Comparison of ENCODE assay signal across 1 cellular context in the genomic region with DNA sequence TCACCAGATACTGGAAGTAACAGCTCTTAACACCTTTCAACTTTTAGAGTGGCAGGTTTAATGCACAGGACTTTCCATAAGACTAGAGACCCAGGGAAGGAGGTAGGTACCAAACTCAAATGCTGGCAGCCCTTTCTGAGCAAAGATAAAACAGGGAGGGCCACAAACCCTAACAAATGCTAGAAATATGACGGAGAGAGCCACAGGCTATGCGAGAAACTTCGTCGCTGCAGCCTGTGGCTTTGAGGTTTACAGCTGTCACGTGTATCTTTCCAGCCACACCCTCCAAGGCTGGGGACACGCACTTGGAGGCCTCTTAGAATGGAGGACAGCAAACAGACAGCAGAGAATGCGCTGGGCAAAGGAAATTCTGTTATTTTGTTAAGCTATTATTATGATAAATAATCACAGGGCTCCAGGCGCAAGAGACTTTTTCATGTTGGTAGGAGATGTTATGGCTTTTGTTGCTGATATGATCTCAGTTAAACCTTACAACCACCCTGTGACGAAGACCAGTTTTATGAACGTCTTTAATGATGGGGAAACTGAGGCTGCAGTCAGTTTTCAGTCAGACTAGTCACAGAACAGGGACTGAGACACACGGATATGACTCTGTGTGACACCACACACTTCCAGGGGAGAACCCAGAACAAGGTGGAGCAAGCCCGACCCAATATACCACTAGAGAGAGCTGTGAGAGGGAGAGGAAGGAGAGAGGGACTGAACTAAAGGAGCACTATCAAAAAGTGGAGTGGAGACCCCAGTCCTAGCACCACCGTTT.
TF ChIP-seq lines count a peak whose summit lies in the region.

No MANE protein-coding gene starts in this region.

TF ChIP-seq in K562, 482 proteins besides CTCF, POLR2A, EP300 and RAD21 (continued from another document and continues in another):
- TF ChIP-seq CLOCK (CRISPR knock-in tag; IDR thresholded peaks at IDR 0.05; ENCODE audit: borderline replicate concordance) (no peak), BHLHE40 (IDR thresholded peaks at IDR 0.05; ENCODE audit: low read length) (peak; percentile 92), ZNF785 (CRISPR knock-in tag; IDR thresholded peaks at IDR 0.05) (no peak), CHD1 (IDR thresholded peaks at IDR 0.05; ENCODE audit: low read length) (no peak), ELF1 (tag; IDR thresholded peaks at IDR 0.05) (no peak), ZNF512 (tag; IDR thresholded peaks at IDR 0.05) (no peak), SUPT5H (IDR thresholded peaks at IDR 0.05) (no peak), L3MBTL2 (IDR thresholded peaks at IDR 0.05) (peak; percentile 95), NKRF (IDR thresholded peaks at IDR 0.05; ENCODE audit: borderline replicate concordance) (peak; percentile 39; the same call in 1 of the 2 replicates), BCOR (IDR thresholded peaks at IDR 0.05) (0 out of 2 replicates have a peak, but pooled peaks have one; percentile 24), RBBP5 (IDR thresholded peaks at IDR 0.05; ENCODE audit: borderline replicate concordance, insufficient read depth, low read length, poor library complexity, severe bottlenecking) (peak; percentile 28), HMGN3 (IDR thresholded peaks at IDR 0.05; ENCODE audit: borderline replicate concordance, extremely low read depth, insufficient read length, low read depth, low read length) (no peak), MAZ (CRISPR knock-in tag; conservative IDR thresholded peaks at IDR 0.05 in 1 of 2, IDR thresholded peaks at IDR 0.05 in 1 of 2) (0 out of 4 replicates have a peak, but pooled peaks of 1 of the 2 experiments have one; percentile 20), ZC3H11A (IDR thresholded peaks at IDR 0.05; ENCODE audit: low read depth, low read length) (no peak), TOE1 (IDR thresholded peaks at IDR 0.05; ENCODE audit: borderline replicate concordance) (peak; percentile 55; the same call in 1 of the 2 replicates), TOE1 (CRISPR knock-in tag; IDR thresholded peaks at IDR 0.05; ENCODE audit: borderline replicate concordance, low read depth) (no peak), HDGF (IDR thresholded peaks at IDR 0.05) (no peak), ZBTB8A (IDR thresholded peaks at IDR 0.05; ENCODE audit: partially characterized antibody) (no peak), CCAR2 (IDR thresholded peaks at IDR 0.05; ENCODE audit: low read depth, low read length) (no peak), CHD4 (IDR thresholded peaks at IDR 0.05; ENCODE audit: insufficient read depth, insufficient replicate concordance, low read depth, low read length, poor library complexity, severe bottlenecking) (no peak), DDX20 (tag; IDR thresholded peaks at IDR 0.05; ENCODE audit: low read depth) (no peak), MLLT1 (IDR thresholded peaks at IDR 0.05) (no peak; a peak in 1 of 4 replicates), SREBF1 (IDR thresholded peaks at IDR 0.05; ENCODE audit: borderline replicate concordance, low read depth, low read length) (no peak), ZNF707 (CRISPR knock-in tag; conservative IDR thresholded peaks at IDR 0.05) (no peak), GABPB1 (CRISPR knock-in tag; IDR thresholded peaks at IDR 0.05) (no peak), CHD2 (IDR thresholded peaks at IDR 0.05; ENCODE audit: low read depth, low read length) (no peak), TFAM (CRISPR knock-in tag; conservative IDR thresholded peaks at IDR 0.05) (no peak), COPS2 (conservative IDR thresholded peaks at IDR 0.05) (no peak), KLF10 (CRISPR knock-in tag; IDR thresholded peaks at IDR 0.05) (no peak), HLTF (IDR thresholded peaks at IDR 0.05) (no peak), IRF1 (CRISPR knock-in tag; IDR thresholded peaks at IDR 0.05; ENCODE audit: borderline replicate concordance) (no peak), RAD51 (IDR thresholded peaks at IDR 0.05; ENCODE audit: borderline replicate concordance, low read depth) (peak; percentile 71; the same call in 1 of the 2 replicates), CHAMP1 (IDR thresholded peaks at IDR 0.05) (no peak), ZNF695 (CRISPR knock-in tag; IDR thresholded peaks at IDR 0.05) (no peak), E2F6 (IDR thresholded peaks at IDR 0.05; ENCODE audit: borderline replicate concordance in 1 of 2, extremely low read depth in 1 of 2, insufficient read depth in 1 of 2, insufficient read length in 1 of 2, low read depth in 1 of 2, low read length in 1 of 2, poor library complexity in 1 of 2, severe bottlenecking in 1 of 2) (peak; percentile 59 to 86), ZNF324 (CRISPR knock-in tag; IDR thresholded peaks at IDR 0.05) (no peak), ZNF57 (CRISPR knock-in tag; IDR thresholded peaks at IDR 0.05) (no peak), MLX (CRISPR knock-in tag; conservative IDR thresholded peaks at IDR 0.05) (no peak)
- TF ChIP-seq, protein P1, sequence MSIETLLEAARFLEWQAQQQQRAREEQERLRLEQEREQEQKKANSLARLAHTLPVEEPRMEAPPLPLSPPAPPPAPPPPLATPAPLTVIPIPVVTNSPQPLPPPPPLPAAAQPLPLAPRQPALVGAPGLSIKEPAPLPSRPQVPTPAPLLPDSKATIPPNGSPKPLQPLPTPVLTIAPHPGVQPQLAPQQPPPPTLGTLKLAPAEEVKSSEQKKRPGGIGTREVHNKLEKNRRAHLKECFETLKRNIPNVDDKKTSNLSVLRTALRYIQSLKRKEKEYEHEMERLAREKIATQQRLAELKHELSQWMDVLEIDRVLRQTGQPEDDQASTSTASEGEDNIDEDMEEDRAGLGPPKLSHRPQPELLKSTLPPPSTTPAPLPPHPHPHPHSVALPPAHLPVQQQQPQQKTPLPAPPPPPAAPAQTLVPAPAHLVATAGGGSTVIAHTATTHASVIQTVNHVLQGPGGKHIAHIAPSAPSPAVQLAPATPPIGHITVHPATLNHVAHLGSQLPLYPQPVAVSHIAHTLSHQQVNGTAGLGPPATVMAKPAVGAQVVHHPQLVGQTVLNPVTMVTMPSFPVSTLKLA (conservative IDR thresholded peaks at IDR 0.05) = peak; percentile 76 to 89
- TF ChIP-seq, protein P2, sequence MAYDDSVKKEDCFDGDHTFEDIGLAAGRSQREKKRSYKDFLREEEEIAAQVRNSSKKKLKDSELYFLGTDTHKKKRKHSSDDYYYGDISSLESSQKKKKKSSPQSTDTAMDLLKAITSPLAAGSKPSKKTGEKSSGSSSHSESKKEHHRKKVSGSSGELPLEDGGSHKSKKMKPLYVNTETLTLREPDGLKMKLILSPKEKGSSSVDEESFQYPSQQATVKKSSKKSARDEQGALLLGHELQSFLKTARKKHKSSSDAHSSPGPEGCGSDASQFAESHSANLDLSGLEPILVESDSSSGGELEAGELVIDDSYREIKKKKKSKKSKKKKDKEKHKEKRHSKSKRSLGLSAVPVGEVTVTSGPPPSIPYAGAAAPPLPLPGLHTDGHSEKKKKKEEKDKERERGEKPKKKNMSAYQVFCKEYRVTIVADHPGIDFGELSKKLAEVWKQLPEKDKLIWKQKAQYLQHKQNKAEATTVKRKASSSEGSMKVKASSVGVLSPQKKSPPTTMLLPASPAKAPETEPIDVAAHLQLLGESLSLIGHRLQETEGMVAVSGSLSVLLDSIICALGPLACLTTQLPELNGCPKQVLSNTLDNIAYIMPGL (CRISPR knock-in tag; IDR thresholded peaks at IDR 0.05) = no peak
